ENCODE assay signal across 1 cellular context in the genomic region with DNA sequence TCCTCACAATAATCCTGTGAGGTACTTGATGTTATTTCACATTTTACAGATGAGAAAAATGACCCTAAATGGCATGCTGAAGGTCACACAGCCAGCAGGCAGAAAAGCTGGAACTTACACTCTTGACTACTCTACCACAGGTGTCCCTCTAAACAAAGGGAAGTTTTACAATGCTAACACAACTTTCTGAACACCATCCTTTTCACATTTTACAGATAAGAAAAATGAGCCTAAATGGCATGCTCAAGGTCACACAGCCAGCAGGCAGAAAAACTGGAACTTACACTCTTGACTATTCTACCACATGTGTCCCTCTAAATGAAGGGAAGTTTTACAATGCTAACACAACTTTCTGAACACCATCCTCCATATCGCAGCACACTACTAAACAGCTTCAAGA.
TF ChIP-seq lines count a peak whose summit lies in the region.

No MANE protein-coding gene starts in this region.

TF ChIP-seq in K562, 482 proteins besides CTCF, POLR2A, EP300 and RAD21:
- TF ChIP-seq ZC3H8 (IDR thresholded peaks at IDR 0.05): no peak
- peak; percentile 86 for TF ChIP-seq ESRRA (IDR thresholded peaks at IDR 0.05; ENCODE audit: borderline replicate concordance, low read depth)
